In genomic region chr10:122267849-122268737, GRCh38 we compare ENCODE assay signal across 8 cellular contexts. TPM values are rescaled to one million over a fixed set of nuclear protein-coding genes. Genes with fewer than 3 reads are reported as not detected.
DNase-seq lines count a peak whose midpoint lies in the region; ATAC-seq and TF ChIP-seq lines count a peak whose summit lies in the region.

No MANE protein-coding gene starts in this region.

- CTCF ChIA-PET in AG04450 (lab: Charles Lee) = interaction anchor here (0.5 to 3.1 kb wide), 62 partner anchors 9 to 320 kb away, joined by 3 to 41 read pairs (median 4); partner anchors contain the start of gene PLEKHA1

- TF ChIP-seq CTCF in AG04450 (IDR thresholded peaks at IDR 0.05; ENCODE audit: low read depth, low read length) = peak; percentile 96
- peak in 5 of 6 experiments; percentile 40 to 77 (median 68) for TF ChIP-seq CTCF in Peyer's patch (IDR thresholded peaks at IDR 0.05)
- peak; percentile 97 for TF ChIP-seq CTCF in smooth muscle cell (IDR thresholded peaks at IDR 0.05; ENCODE audit: borderline replicate concordance, insufficient read depth, poor library complexity, severe bottlenecking)

- H3K9ac ChIP-seq in smooth muscle cell (ENCODE audit: low read depth) = no peak overlapping the region

- H3K36me3 ChIP-seq in Peyer's patch (peaks cover 0 to 7% (median 0%) of the 10 kb centered on the region in 3 donors), smooth muscle cell (ENCODE audit: low read depth) (no peaks in the 10 kb centered on the region)

- no peak overlapping the region for H2AFZ ChIP-seq in smooth muscle cell (ENCODE audit: low read depth)

- TF ChIP-seq POLR2A in Peyer's patch (IDR thresholded peaks at IDR 0.05) = no peak

- H3K4me3 ChIP-seq in AG04450 (ENCODE audit: low read depth, low read length) (no peak overlapping the region), Peyer's patch (no peak overlapping the region), smooth muscle cell (no peak overlapping the region)

- H3K9me3 ChIP-seq in AG04450 (ENCODE audit: control insufficient read depth, insufficient read depth, low read length) (no peaks in the 10 kb centered on the region), Peyer's patch (no peaks in the 10 kb centered on the region), smooth muscle cell (replicated peaks; ENCODE audit: low read depth) (peaks cover under 1% of the 10 kb centered on the region)

- POLR2A ChIA-PET in AG04450 (lab: Yijun Ruan, JAX) = no interaction called here

- no peak overlapping the region for H3K27ac ChIP-seq in AG04450 (ENCODE audit: low read depth, low read length)
- H3K27ac ChIP-seq in Peyer's patch = no peak overlapping the region
- H3K27ac ChIP-seq in smooth muscle cell (ENCODE audit: low read depth) = no peak overlapping the region

- H3F3A ChIP-seq in smooth muscle cell (ENCODE audit: low read depth) = no peaks in the 10 kb centered on the region

- H3K4me1 ChIP-seq in Peyer's patch (peaks cover 0 to 5% (median 0%) of the 10 kb centered on the region in 4 donors), smooth muscle cell (ENCODE audit: low read depth) (peaks cover 2% of the 10 kb centered on the region)

- intact Hi-C loops in left ventricle myocardium superior (cut with micrococcal nuclease) = no loop called here

- H4K20me1 ChIP-seq in smooth muscle cell (ENCODE audit: low read depth) = no peaks in the 10 kb centered on the region

- H3K4me2 ChIP-seq in smooth muscle cell = no peak overlapping the region

- peak; percentile 77 for ATAC-seq in GM18502 (IDR thresholded peaks at IDR 0.05; ENCODE audit: poor library complexity, unreplicated experiment)
- peak; percentile 88 for ATAC-seq in HG03103 (IDR thresholded peaks at IDR 0.05; ENCODE audit: low read depth, unreplicated experiment)
- peak; percentile 67 for ATAC-seq in left ventricle myocardium superior
- ATAC-seq in HG03378 (IDR thresholded peaks at IDR 0.05; ENCODE audit: unreplicated experiment) = no peak

- no peak for DNase-seq in AG04450 (ENCODE audit: low read depth, low spot score)
- peak in 2 of 3 donors; percentile 64 to 73 for DNase-seq in Peyer's patch
- peak; percentile 34 for DNase-seq in activated naive CD4-positive, alpha-beta T cell treated with anti-CD3 and anti-CD28 coated beads, Interleukin-2, amount 50 U/mL, for 16 hours
- peak; percentile 66 for DNase-seq in left ventricle myocardium superior
- DNase-seq in smooth muscle cell (lab: John Stamatoyannopoulos, UW; ENCODE audit: unreplicated experiment) = peak; percentile 9

- H3K27me3 ChIP-seq in AG04450 (ENCODE audit: control insufficient read depth, insufficient read depth, low read length) (no peaks in the 10 kb centered on the region), Peyer's patch (no peaks in the 10 kb centered on the region), smooth muscle cell (ENCODE audit: low read depth) (no peaks in the 10 kb centered on the region)

- H3K79me2 ChIP-seq in smooth muscle cell (ENCODE audit: low read depth) = no peaks in the 10 kb centered on the region

- WGBS in smooth muscle cell (ENCODE audit: low lambda C conversion rate) = 64% methylated on average over 14 of the region's 14 CpGs

RNA-seq across cellular contexts. Expression of gene BTBD16, which starts 3.0 kb away (rescaled TPM):
- polyA plus RNA-seq in AG04450 (2011; rRNA removed) (not detected in 2 replicates), smooth muscle cell (not detected in 2 replicates)
- polyA minus RNA-seq in AG04450 (2011; rRNA and poly(A)+ RNA removed) = not detected in 2 replicates
- total RNA-seq in Peyer's patch (not detected), left ventricle myocardium superior (not detected), smooth muscle cell (not detected in 2 replicates)
